19 cellular contexts compared by ENCODE assay signal in the genomic region with DNA sequence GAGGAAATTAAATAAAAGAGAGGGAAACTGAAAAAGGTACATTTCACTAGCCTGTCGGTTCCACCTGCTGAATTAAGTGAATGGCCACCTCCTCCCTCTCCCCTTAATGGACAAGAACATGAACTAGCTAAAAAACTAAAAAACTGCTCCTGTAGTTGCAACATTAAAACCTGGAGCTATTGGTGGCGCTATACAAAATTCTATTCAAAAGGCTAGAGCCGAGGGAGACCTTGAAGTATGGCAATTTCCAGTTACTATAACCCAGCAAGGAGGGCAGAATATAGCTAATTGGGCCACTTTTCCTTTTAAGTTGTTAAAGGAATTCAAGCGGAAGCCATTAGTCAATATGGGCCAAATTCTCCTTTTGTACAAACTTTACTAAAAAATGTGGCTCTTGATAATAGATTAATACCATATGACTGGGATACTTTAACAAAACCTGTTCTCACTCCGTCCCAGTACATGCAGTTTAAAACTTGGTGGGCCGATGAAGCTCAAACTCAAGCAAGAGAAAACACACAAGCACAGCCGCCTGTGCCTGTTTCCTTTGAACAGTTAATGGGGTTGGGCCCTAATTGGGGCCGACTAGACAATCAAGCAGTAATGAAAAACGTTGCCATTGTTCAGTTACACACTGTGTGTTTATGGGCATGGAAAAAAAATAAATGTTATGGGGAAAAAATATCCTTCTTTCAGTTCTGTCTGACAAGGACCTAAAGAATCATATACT. TPM values are rescaled to one million over a fixed set of nuclear protein-coding genes. Genes with fewer than 3 reads are reported as not detected.
DNase-seq lines count a peak whose midpoint lies in the region; ATAC-seq and TF ChIP-seq lines count a peak whose summit lies in the region.
"Had no signal": no experiment of that assay in that cellular context is flagged by ENCODE, and none has a peak within 500 bp of the region (broad histone marks: within the 10 kb centered on the region; RNA-seq: fewer than 3 reads in every experiment).

No MANE protein-coding gene starts in this region.

- in situ Hi-C loops in KBM-7 (cut with MboI; ENCODE audit: low pct_unique_long_range_greater_than_20kb, low sequenced_read_pairs) = no loop called here

- no peak overlapping the region for H3K4me2 ChIP-seq in neural cell (ENCODE audit: low read length)

- H3K9me2 ChIP-seq in neural cell (ENCODE audit: insufficient read depth, low read length) = no peaks in the 10 kb centered on the region

- ATAC-seq in lower lobe of right lung = no peak
- ATAC-seq in activated CD4-positive, CD25-positive, alpha-beta regulatory T cell treated with anti-CD3 and anti-CD28 coated beads, Interleukin-2, amount 50 U/mL, for 24 hours = no peak
- ATAC-seq: gastrocnemius medialis; stimulated activated memory B cell treated with anti-CD40 and anti-IgM and Interleukin-4, amounts not matched to agents 10 μg/mL and 1 μg/mL and 100 μg/mL, for 72 hours had no signal

- H3K36me3 ChIP-seq in BJ (ENCODE audit: control insufficient read depth, insufficient read depth, low read length) = no peaks in the 10 kb centered on the region
- H3K36me3 ChIP-seq in neural cell (ENCODE audit: insufficient read depth, low read length) = no peaks in the 10 kb centered on the region
- no peaks in the 10 kb centered on the region for H3K36me3 ChIP-seq in lower lobe of right lung
- H3K36me3 ChIP-seq: BLaER1, gastrocnemius medialis, neutrophil had no signal

- no peaks in the 10 kb centered on the region for H4K20me1 ChIP-seq in neural cell (ENCODE audit: insufficient read depth)
- H4K20me1 ChIP-seq: BLaER1 had no signal

- H3K9ac ChIP-seq in neural cell (ENCODE audit: low read length) = no peak overlapping the region
- H3K9ac ChIP-seq: BLaER1 had no signal

- intact Hi-C loops in lower lobe of right lung (cut with DNase I) = loop anchor here (5.0 kb wide), 1 partner anchor 90 kb away; no protein-coding TSS in a partner anchor

- no peak overlapping the region for H2AFZ ChIP-seq in neural cell (ENCODE audit: low read depth, low read length)

- no peak for TF ChIP-seq RAD21 in neural cell (conservative IDR thresholded peaks at IDR 0.05)

- no peaks in the 10 kb centered on the region for H3K79me2 ChIP-seq in neural cell (replicated peaks; ENCODE audit: insufficient read depth, low read length)

- TF ChIP-seq CTCF in BJ (IDR thresholded peaks at IDR 0.05; ENCODE audit: insufficient read depth, low read depth, low read length) = peak; percentile 40
- TF ChIP-seq CTCF in choroid plexus epithelial cell (conservative IDR thresholded peaks at IDR 0.05; ENCODE audit: low read depth, low read length) = peak; percentile 28
- peak; percentile 17 for TF ChIP-seq CTCF in neural cell (IDR thresholded peaks at IDR 0.05; ENCODE audit: poor library complexity, severe bottlenecking)
- no peak for TF ChIP-seq CTCF in lower lobe of right lung (IDR thresholded peaks at IDR 0.05)

- H3K27me3 ChIP-seq in BJ (ENCODE audit: control insufficient read depth, insufficient read depth, low read length) (no peaks in the 10 kb centered on the region), neural cell (ENCODE audit: insufficient read depth, low read depth, low read length) (no peaks in the 10 kb centered on the region), lower lobe of right lung (ENCODE audit: low read depth) (no peaks in the 10 kb centered on the region)
- H3K27me3 ChIP-seq: body of pancreas, gastrocnemius medialis had no signal

- no peak for TF ChIP-seq EP300 in neural cell (conservative IDR thresholded peaks at IDR 0.05; ENCODE audit: poor library complexity, severe bottlenecking)

- CTCF ChIA-PET in BJ (lab: Yijun Ruan, JAX) = interaction anchor here (0.6 to 10.7 kb wide), 26 partner anchors 8 to 288 kb away, joined by 3 to 237 read pairs (median 4); partner anchors contain the start of genes ANAPC16, ASCC1 and CHST3

- no peaks in the 10 kb centered on the region for H3K9me3 ChIP-seq in neural cell (ENCODE audit: low read length)
- no peaks in the 10 kb centered on the region for H3K9me3 ChIP-seq in lower lobe of right lung
- H3K9me3 ChIP-seq: body of pancreas, gastrocnemius medialis, neutrophil had no signal

- H3K4me1 ChIP-seq in lower lobe of right lung = no peaks in the 10 kb centered on the region
- H3K4me1 ChIP-seq: BLaER1 had no signal

- H3K4me3 ChIP-seq in BJ (ENCODE audit: low read depth, low read length) (no peak overlapping the region), choroid plexus epithelial cell (ENCODE audit: low read depth, low read length) (no peak overlapping the region), neural cell (ENCODE audit: low read length) (no peak overlapping the region), lower lobe of right lung (no peak overlapping the region)
- H3K4me3 ChIP-seq: BLaER1, body of pancreas, gastrocnemius medialis had no signal

- no peaks in the 10 kb centered on the region for H3F3A ChIP-seq in neural cell (ENCODE audit: insufficient read depth, low read length, poor library complexity, severe bottlenecking)

- no peak for DNase-seq in BJ (ENCODE audit: low read depth)
- DNase-seq in KBM-7 = peak; percentile 33
- peak; percentile 41 for DNase-seq in choroid plexus epithelial cell (ENCODE audit: low read depth)
- DNase-seq in activated effector memory CD4-positive, alpha-beta T cell treated with anti-CD3 and anti-CD28 coated beads, Interleukin-2, amount 50 U/mL, for 16 hours = no peak
- DNase-seq in COR-L47 (lab: John Stamatoyannopoulos, UW) = no peak
- no peak for DNase-seq in lower lobe of right lung
- DNase-seq: activated CD8-positive, alpha-beta memory T cell treated with anti-CD3 and anti-CD28 coated beads for 24 hours; activated gamma-delta T cell treated with Interleukin-2 at 50 U/mL for 16 hours; body of pancreas; effector memory CD4-positive, alpha-beta T cell; gastrocnemius medialis; NCI-H1694; NCI-H446; small intestine had no signal

- no peak overlapping the region for H3K27ac ChIP-seq in neural cell (ENCODE audit: low read length)
- no peak overlapping the region for H3K27ac ChIP-seq in lower lobe of right lung
- H3K27ac ChIP-seq: BLaER1, neutrophil had no signal

- POLR2A ChIA-PET in BJ (lab: Charles Lee) = interaction anchor here (0.6 kb wide), 2 partner anchors 61 to 248 kb away, joined by 3 read pairs; no protein-coding TSS in a partner anchor

TF ChIP-seq in neural cell, 6 proteins besides CTCF, POLR2A, EP300 and RAD21:
- TF ChIP-seq TAF1 (IDR thresholded peaks at IDR 0.05; ENCODE audit: low read depth) = no peak
- TF ChIP-seq MXI1 (conservative IDR thresholded peaks at IDR 0.05; ENCODE audit: poor library complexity, severe bottlenecking) = no peak
- TF ChIP-seq REST (IDR thresholded peaks at IDR 0.05; ENCODE audit: borderline replicate concordance) = no peak
- no peak for TF ChIP-seq SMC3 (conservative IDR thresholded peaks at IDR 0.05; ENCODE audit: poor library complexity)
- TF ChIP-seq EZH2 (IDR thresholded peaks at IDR 0.05; ENCODE audit: borderline replicate concordance, insufficient read depth, low read length, poor library complexity, severe bottlenecking) = no peak
- no peak for TF ChIP-seq POLR2AphosphoS5 (IDR thresholded peaks at IDR 0.05)

RNA-seq across cellular contexts. Expression of gene CHST3, which starts 6.5 kb away (rescaled TPM):
- polyA plus RNA-seq in BJ (2011; rRNA removed) (15.3 and 20.9 TPM in 2 replicates), neural cell (4.1 and 6.0 TPM in 2 replicates)
- polyA minus RNA-seq in BJ (2011; rRNA and poly(A)+ RNA removed) = 19.6 and 20.3 TPM in 2 replicates
- 11.2 and 14.4 TPM in 2 replicates for polyA minus RNA-seq in neural cell
- 12.0 TPM for total RNA-seq in lower lobe of right lung

Comparison
In these comparisons a context has a peak if more than half of its experiments do, and no peak if none do; other contexts are left out.
1. DNase-seq: peak in KBM-7 (single experiment) and choroid plexus epithelial cell (single experiment); none in BJ (single experiment), activated effector memory CD4-positive, alpha-beta T cell treated with anti-CD3 and anti-CD28 coated beads, Interleukin-2, amount 50 U/mL, for 16 hours (single experiment), COR-L47 (single experiment) and lower lobe of right lung (single experiment).